In genomic region chr13:51009597-51009996, GRCh38 we compare ENCODE assay signal across 8 cellular contexts.
"Had no signal": no experiment of that assay in that cellular context is flagged by ENCODE, and none has a peak within 500 bp of the region (broad histone marks: within the 10 kb centered on the region; RNA-seq: fewer than 3 reads in every experiment).

No MANE protein-coding gene starts in this region.

- H3K4me1 Mint-ChIP-seq: IgD-negative memory B cell had no signal

- H3K27ac Mint-ChIP-seq: HFFc6, IgD-negative memory B cell had no signal

- H3K4me3 Mint-ChIP-seq: HFFc6, IgD-negative memory B cell had no signal

- H3K4me3 ChIP-seq: HAP-1 had no signal

- H3K9me3 ChIP-seq: HAP-1 had no signal

- FAIRE-seq: HTR-8/SVneo had no signal

- H3K4me1 ChIP-seq: HAP-1 had no signal

- ATAC-seq: HCT116 had no signal

- DNase-seq: GOT3, H7, HFFc6, KG1 had no signal

- H3K36me3 ChIP-seq: HAP-1 had no signal
